Comparison of ENCODE assay signal across 8 cellular contexts in the genomic region with DNA sequence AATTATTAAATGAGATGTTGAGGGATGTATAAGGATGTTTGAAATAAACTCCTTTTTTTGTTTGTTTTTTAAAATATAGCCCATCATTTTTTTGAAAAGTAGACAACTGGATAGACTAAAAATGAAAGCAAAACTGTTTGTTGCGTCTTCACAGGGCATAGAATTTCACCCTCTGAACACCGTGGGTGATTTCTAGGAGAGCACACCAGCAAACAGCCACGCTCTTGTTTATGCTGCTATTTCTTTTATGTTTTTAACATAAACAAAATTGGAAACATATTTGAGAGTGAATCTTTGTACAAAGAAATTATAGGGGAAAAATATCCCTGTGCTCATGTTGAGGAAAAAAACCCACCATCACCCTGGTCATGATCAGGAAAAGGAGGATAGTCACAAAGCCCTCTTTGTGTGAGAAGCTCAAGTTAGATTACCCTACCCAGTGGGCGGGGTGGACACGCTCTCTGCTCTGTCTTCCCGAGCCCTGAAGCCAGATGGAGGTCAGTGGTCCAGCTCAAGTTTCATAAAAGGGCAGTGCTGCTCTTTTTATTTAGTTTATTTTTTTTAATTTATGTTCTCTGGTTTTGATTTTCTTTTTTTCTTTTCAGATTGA.
DNase-seq lines count a peak whose midpoint lies in the region; ATAC-seq, FAIRE-seq and TF ChIP-seq lines count a peak whose summit lies in the region.

No MANE protein-coding gene starts in this region.

- intact Hi-C loops in right cardiac atrium (cut with DNase I), result no loop called here
- intact Hi-C loops in heart right ventricle (cut with DNase I), result no loop called here
- intact Hi-C loops in GM12878 (cut with micrococcal nuclease; ENCODE audit: unreplicated experiment), result no loop called here
- intact Hi-C loops in dorsolateral prefrontal cortex (cut with DNase I), result no loop called here

- POLR2A ChIA-PET in GM12878 (lab: Charles Lee), result interaction anchor here (0.6 kb wide), 1 partner anchor 43 kb away, joined by 4 read pairs; no protein-coding TSS in a partner anchor

- WGBS in right cardiac atrium, result 27% methylated on average over 6 of the region's 6 CpGs
- 41 to 47% methylated on average over 6 of the region's 6 CpGs for WGBS in heart right ventricle, 2 donors
- 0% methylated on average over 6 of the region's 6 CpGs for WGBS in GM12878 (ENCODE audit: insufficient coverage, insufficient replicate concordance, low lambda C conversion rate, missing lambda C conversion rate)
- WGBS in smooth muscle cell (ENCODE audit: low lambda C conversion rate), result 50% methylated on average over 6 of the region's 6 CpGs

- SMC1A ChIA-PET in GM12878 (lab: Charles Lee; ENCODE audit: uncharacterized antibody, unreplicated experiment), result interaction anchor here (0.8 to 3.9 kb wide), 5 partner anchors 9 to 85 kb away, joined by 3 to 36 read pairs (median 3); no protein-coding TSS in a partner anchor

- CTCF ChIA-PET in GM12878 (lab: Yijun Ruan, JAX), result interaction anchor here (0.7 to 0.8 kb wide), 2 partner anchors 15 to 778 kb away, joined by 3 to 4 read pairs; no protein-coding TSS in a partner anchor

- H3K9ac ChIP-seq in GM12878 (ENCODE audit: control insufficient read depth, insufficient read depth, low read length), result peak overlapping the region; percentile 52; the same call in 1 of the 2 replicates
- H3K9ac ChIP-seq in smooth muscle cell (ENCODE audit: low read depth), result no peak overlapping the region

- H3F3A ChIP-seq in smooth muscle cell (ENCODE audit: low read depth), result no peaks in the 10 kb centered on the region

- H3K27ac ChIP-seq in right cardiac atrium (ENCODE audit: low read length) (no peak overlapping the region), heart right ventricle (no peak overlapping the region), GM12878 (ENCODE audit: control insufficient read depth, insufficient read depth) (no peak overlapping the region), dorsolateral prefrontal cortex (no peak overlapping the region), smooth muscle cell (ENCODE audit: low read depth) (no peak overlapping the region)

- H3K27me3 ChIP-seq in right cardiac atrium (ENCODE audit: control insufficient read depth, insufficient read depth) (no peaks in the 10 kb centered on the region), heart right ventricle (no peaks in the 10 kb centered on the region), GM12878 (replicated peaks in 1 of 2; ENCODE audit: control insufficient read depth in 2 of 2, insufficient read depth in 2 of 2, low read length in 1 of 2) (no peaks in the 10 kb centered on the region), dorsolateral prefrontal cortex (no peaks in the 10 kb centered on the region), smooth muscle cell (ENCODE audit: low read depth) (no peaks in the 10 kb centered on the region)

- ATAC-seq in right cardiac atrium (peak in 1 of 2 donors; percentile 75), heart right ventricle (no peak), GM12878 (peak; percentile 90)

- no peak for TF ChIP-seq RAD21 in GM12878 (IDR thresholded peaks at IDR 0.05; ENCODE audit: insufficient read depth, low read depth, low read length)

- H3K9me3 ChIP-seq in right cardiac atrium (ENCODE audit: control insufficient read depth, low read length) (no peaks in the 10 kb centered on the region), heart right ventricle (peaks cover 0 to 7% (median 0%) of the 10 kb centered on the region in 11 donors), GM12878 (replicated peaks; ENCODE audit: control insufficient read depth, insufficient read depth, low read length) (no peaks in the 10 kb centered on the region), smooth muscle cell (replicated peaks; ENCODE audit: low read depth) (no peaks in the 10 kb centered on the region)

- H3K4me2 ChIP-seq in GM12878 (ENCODE audit: control insufficient read depth, insufficient read depth), result peak overlapping the region; percentile 73
- no peak overlapping the region for H3K4me2 ChIP-seq in smooth muscle cell

- TF ChIP-seq CTCF in heart right ventricle (IDR thresholded peaks at IDR 0.05) (no peak), GM12878 (IDR thresholded peaks at IDR 0.05 in 2 of 3, conservative IDR thresholded peaks at IDR 0.05 in 1 of 3; ENCODE audit: control insufficient read depth in 2 of 3, extremely low read depth in 1 of 3, insufficient read depth in 1 of 3, low read depth in 3 of 3, low read length in 3 of 3) (no peak), dorsolateral prefrontal cortex (IDR thresholded peaks at IDR 0.05 in 54 of 56, conservative IDR thresholded peaks at IDR 0.05 in 2 of 56; ENCODE audit: low read depth in 1 of 56, partially characterized antibody in 56 of 56) (no peak), smooth muscle cell (IDR thresholded peaks at IDR 0.05; ENCODE audit: borderline replicate concordance, insufficient read depth, poor library complexity, severe bottlenecking) (no peak)

- H3K36me3 ChIP-seq in heart right ventricle (no peaks in the 10 kb centered on the region), GM12878 (ENCODE audit: control insufficient read depth in 2 of 2, insufficient read depth in 2 of 2, low read length in 1 of 2) (no peaks in the 10 kb centered on the region), smooth muscle cell (ENCODE audit: low read depth) (no peaks in the 10 kb centered on the region)

- RAD21 ChIA-PET in GM12878 (lab: Charles Lee; ENCODE audit: unreplicated experiment), result interaction anchor here (1.2 to 2.5 kb wide), 2 partner anchors 10 to 15 kb away, joined by 3 to 16 read pairs; no protein-coding TSS in a partner anchor

- no peaks in the 10 kb centered on the region for H3K79me2 ChIP-seq in GM12878 (ENCODE audit: control insufficient read depth, insufficient read depth, low read length)
- H3K79me2 ChIP-seq in smooth muscle cell (ENCODE audit: low read depth), result no peaks in the 10 kb centered on the region

- H2AFZ ChIP-seq in GM12878 (ENCODE audit: control insufficient read depth, low read depth, low read length), result peak overlapping the region; percentile 72
- H2AFZ ChIP-seq in smooth muscle cell (ENCODE audit: low read depth), result no peak overlapping the region

- in situ Hi-C loops in GM12878 (cut with MboI), result no loop called here

- TF ChIP-seq POLR2A in GM12878 (IDR thresholded peaks at IDR 0.05; ENCODE audit: low read depth, low read length), result no peak

- H3K4me1 ChIP-seq in right cardiac atrium (ENCODE audit: control insufficient read depth, insufficient read depth, low read length) (no peaks in the 10 kb centered on the region), heart right ventricle (peaks cover 0 to 5% (median 0%) of the 10 kb centered on the region in 9 donors), GM12878 (ENCODE audit: control insufficient read depth, insufficient read depth, low read length) (no peaks in the 10 kb centered on the region), smooth muscle cell (ENCODE audit: low read depth) (no peaks in the 10 kb centered on the region)

- H4K20me1 ChIP-seq in GM12878 (ENCODE audit: control insufficient read depth, insufficient read depth) (no peaks in the 10 kb centered on the region), smooth muscle cell (ENCODE audit: low read depth) (no peaks in the 10 kb centered on the region)

- FAIRE-seq in GM12878 (lab: Jason Lieb, UNC), result peak; percentile 49

- BruUV-seq in GM12878 (replicated peaks; lab: Mats Ljungman, UMichigan), result no TSS peak

- peak in 2 of 3 donors; percentile 27 to 71 for DNase-seq in right cardiac atrium
- DNase-seq in heart right ventricle, result no peak
- peak; percentile 30 for DNase-seq in HCEC 1CT
- DNase-seq in LHCN-M2 (ENCODE audit: low read depth), result peak; percentile 65
- peak; percentile 31 for DNase-seq in GM12878 (ENCODE audit: low read depth, low spot score)
- DNase-seq in dorsolateral prefrontal cortex, result no peak
- DNase-seq in inferior parietal cortex (ENCODE audit: extremely low spot score), result no peak
- DNase-seq in smooth muscle cell (lab: John Stamatoyannopoulos, UW; ENCODE audit: unreplicated experiment), result no peak

- H3K4me3 ChIP-seq in right cardiac atrium (ENCODE audit: low read length), result peak overlapping the region; percentile 32
- H3K4me3 ChIP-seq in heart right ventricle, result peak overlapping the region in 1 of 10 donors; percentile 24
- H3K4me3 ChIP-seq in GM12878, result no peak overlapping the region
- peak overlapping the region in 19 of 59 donors; percentile 1 to 42 (median 15) for H3K4me3 ChIP-seq in dorsolateral prefrontal cortex
- no peak overlapping the region for H3K4me3 ChIP-seq in smooth muscle cell

- TF ChIP-seq EP300 in GM12878 (IDR thresholded peaks at IDR 0.05; ENCODE audit: borderline replicate concordance in 1 of 2, control insufficient read depth in 1 of 2, low read depth in 2 of 2, low read length in 2 of 2), result no peak

TF ChIP-seq in GM12878, 131 proteins besides CTCF, POLR2A, EP300 and RAD21:
- TF ChIP-seq NFXL1 (IDR thresholded peaks at IDR 0.05; ENCODE audit: borderline replicate concordance), result no peak
- TF ChIP-seq JUNB (IDR thresholded peaks at IDR 0.05), result peak; percentile 58
- TF ChIP-seq ASH2L (IDR thresholded peaks at IDR 0.05; ENCODE audit: borderline replicate concordance, low read depth), result peak; percentile 66; the same call in 1 of the 2 replicates
- TF ChIP-seq, protein P1, sequence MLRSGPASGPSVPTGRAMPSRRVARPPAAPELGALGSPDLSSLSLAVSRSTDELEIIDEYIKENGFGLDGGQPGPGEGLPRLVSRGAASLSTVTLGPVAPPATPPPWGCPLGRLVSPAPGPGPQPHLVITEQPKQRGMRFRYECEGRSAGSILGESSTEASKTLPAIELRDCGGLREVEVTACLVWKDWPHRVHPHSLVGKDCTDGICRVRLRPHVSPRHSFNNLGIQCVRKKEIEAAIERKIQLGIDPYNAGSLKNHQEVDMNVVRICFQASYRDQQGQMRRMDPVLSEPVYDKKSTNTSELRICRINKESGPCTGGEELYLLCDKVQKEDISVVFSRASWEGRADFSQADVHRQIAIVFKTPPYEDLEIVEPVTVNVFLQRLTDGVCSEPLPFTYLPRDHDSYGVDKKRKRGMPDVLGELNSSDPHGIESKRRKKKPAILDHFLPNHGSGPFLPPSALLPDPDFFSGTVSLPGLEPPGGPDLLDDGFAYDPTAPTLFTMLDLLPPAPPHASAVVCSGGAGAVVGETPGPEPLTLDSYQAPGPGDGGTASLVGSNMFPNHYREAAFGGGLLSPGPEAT (IDR thresholded peaks at IDR 0.05; ENCODE audit: low read depth), result 0 out of 2 replicates have a peak, but pooled peaks have one; percentile 22
TF ChIP-seq in GM12878: peak in this region for 3.

Comparison
In these comparisons a context has a peak if more than half of its experiments do, and no peak if none do; other contexts are left out.
1. DNase-seq: peak in right cardiac atrium (2 of 3), HCEC 1CT (single experiment), LHCN-M2 (single experiment) and GM12878 (single experiment); none in heart right ventricle (0 of 2), dorsolateral prefrontal cortex (0 of 10), inferior parietal cortex (single experiment) and smooth muscle cell (single experiment).